In genomic region chr2:111694690-111695089, GRCh38 we compare ENCODE assay signal across 10 cellular contexts.
A peak's percentile ranks its signal among the peaks of the same experiment; 100 is the strongest.
DNase-seq lines count a peak whose midpoint lies in the region; ATAC-seq and TF ChIP-seq lines count a peak whose summit lies in the region.
"Had no signal": no experiment of that assay in that cellular context is flagged by ENCODE, and none has a peak within 500 bp of the region (broad histone marks: within the 10 kb centered on the region; RNA-seq: fewer than 3 reads in every experiment).

No MANE protein-coding gene starts in this region.

- TF ChIP-seq POLR2A in gastroesophageal sphincter (IDR thresholded peaks at IDR 0.05): no peak
- no peak for TF ChIP-seq POLR2A in testis (IDR thresholded peaks at IDR 0.05)

- H3K4me1 ChIP-seq in gastroesophageal sphincter: peaks cover 0 to 42% (median 9%) of the 10 kb centered on the region in 3 donors
- H3K4me1 ChIP-seq in testis: no peaks in the 10 kb centered on the region

- H3K36me3 Mint-ChIP-seq in HFFc6 (ENCODE audit: low read depth): peaks cover 10% of the 10 kb centered on the region
- H3K36me3 Mint-ChIP-seq in stimulated activated effector memory CD8-positive, alpha-beta T cell treated with anti-CD3 and anti-CD28 coated beads, Interleukin-12 subunit alpha, Interleukin-12 subunit beta, amount 100 ng/mL, for 72 hours: peaks cover 6% of the 10 kb centered on the region

- no peaks in the 10 kb centered on the region; the same call in 1 of the 2 replicates for H3K27me3 Mint-ChIP-seq in HFFc6 (ENCODE audit: insufficient read depth)

- intact Hi-C loops in testis (cut with DNase I; ENCODE audit: low total_unique reads): no loop called here

- peak; percentile 62 for ATAC-seq in gastroesophageal sphincter
- no peak for ATAC-seq in stimulated activated effector memory CD8-positive, alpha-beta T cell treated with anti-CD3 and anti-CD28 coated beads, Interleukin-12 subunit alpha, Interleukin-12 subunit beta, amount 100 ng/mL, for 72 hours

- peak overlapping the region; percentile 79 for H3K27ac Mint-ChIP-seq in HFFc6
- no peak overlapping the region for H3K27ac Mint-ChIP-seq in stimulated activated effector memory CD8-positive, alpha-beta T cell treated with anti-CD3 and anti-CD28 coated beads, Interleukin-12 subunit alpha, Interleukin-12 subunit beta, amount 100 ng/mL, for 72 hours
- H3K27ac Mint-ChIP-seq: T-helper 1 cell treated with Interleukin-12 subunit alpha and Interleukin-12 subunit beta and Interleukin-4 antibody, amounts not matched to agents 30 μg/mL and 1 μg/mL, for 36 hours had no signal

- peaks cover 6% of the 10 kb centered on the region for H3K9me3 Mint-ChIP-seq in HFFc6
- no peaks in the 10 kb centered on the region for H3K9me3 Mint-ChIP-seq in stimulated activated effector memory CD8-positive, alpha-beta T cell treated with anti-CD3 and anti-CD28 coated beads, Interleukin-12 subunit alpha, Interleukin-12 subunit beta, amount 100 ng/mL, for 72 hours

- H3K27me3 ChIP-seq in gastroesophageal sphincter (no peaks in the 10 kb centered on the region), testis (no peaks in the 10 kb centered on the region)

- peaks cover 40% of the 10 kb centered on the region for H3K4me1 Mint-ChIP-seq in HFFc6 (ENCODE audit: low read depth)
- H3K4me1 Mint-ChIP-seq in stimulated activated effector memory CD8-positive, alpha-beta T cell treated with anti-CD3 and anti-CD28 coated beads, Interleukin-12 subunit alpha, Interleukin-12 subunit beta, amount 100 ng/mL, for 72 hours: peaks cover 12% of the 10 kb centered on the region

- no peak for TF ChIP-seq EP300 in gastroesophageal sphincter (IDR thresholded peaks at IDR 0.05)

- DNase-seq in HFFc6 (peak; percentile 82), astrocyte of the hippocampus (ENCODE audit: low read depth, low spot score) (peak; percentile 97), testis (peak; percentile 60), nucleus accumbens (lab: John Stamatoyannopoulos, UW) (no peak)
- DNase-seq in activated effector memory CD4-positive, alpha-beta T cell treated with anti-CD3 and anti-CD28 coated beads, Interleukin-2, amount 50 U/mL, for 16 hours: no peak
- no peak for DNase-seq in stimulated activated effector memory CD8-positive, alpha-beta T cell treated with anti-CD3 and anti-CD28 coated beads, Interleukin-12 subunit alpha, Interleukin-12 subunit beta, amount 100 ng/mL, for 72 hours (ENCODE audit: low spot score in 2 of 2)
- DNase-seq: NCI-H1694; stimulated activated CD4-positive, alpha-beta T cell treated with anti-CD3 and anti-CD28 coated beads, Interleukin-15, amount 100 ng/mL, for 24 hours had no signal

- peaks cover 0 to 16% (median 0%) of the 10 kb centered on the region in 3 donors for H3K9me3 ChIP-seq in gastroesophageal sphincter
- H3K9me3 ChIP-seq in testis: no peaks in the 10 kb centered on the region

- H3K27ac ChIP-seq in gastroesophageal sphincter (no peak overlapping the region), testis (no peak overlapping the region)

- H3K4me3 ChIP-seq in gastroesophageal sphincter: no peak overlapping the region
- H3K4me3 ChIP-seq in testis: no peak overlapping the region

- 0 to 2% methylated on average over 3 of the region's 3 CpGs for WGBS in gastroesophageal sphincter (ENCODE audit: low coverage in 1 of 2), 2 donors
- 19 to 36% methylated on average over 3 of the region's 3 CpGs for WGBS in testis, 2 donors

- H3K4me3 Mint-ChIP-seq in HFFc6: peak overlapping the region; percentile 16
- no peak overlapping the region for H3K4me3 Mint-ChIP-seq in stimulated activated effector memory CD8-positive, alpha-beta T cell treated with anti-CD3 and anti-CD28 coated beads, Interleukin-12 subunit alpha, Interleukin-12 subunit beta, amount 100 ng/mL, for 72 hours
- H3K4me3 Mint-ChIP-seq: T-helper 1 cell treated with Interleukin-12 subunit alpha and Interleukin-12 subunit beta and Interleukin-4 antibody, amounts not matched to agents 30 μg/mL and 1 μg/mL, for 36 hours had no signal

- TF ChIP-seq CTCF in HFFc6 (IDR thresholded peaks at IDR 0.05) (no peak), gastroesophageal sphincter (IDR thresholded peaks at IDR 0.05) (no peak), testis (IDR thresholded peaks at IDR 0.05) (no peak)

- no peaks in the 10 kb centered on the region for H3K36me3 ChIP-seq in gastroesophageal sphincter
- H3K36me3 ChIP-seq in testis (ENCODE audit: low read depth, missing control alignments): no peaks in the 10 kb centered on the region

Comparison
In these comparisons a context has a peak if more than half of its experiments do, and no peak if none do; other contexts are left out.
1. DNase-seq: peak in HFFc6 (single experiment), astrocyte of the hippocampus (single experiment) and testis (single experiment); none in nucleus accumbens (0 of 56), activated effector memory CD4-positive, alpha-beta T cell treated with anti-CD3 and anti-CD28 coated beads, Interleukin-2, amount 50 U/mL, for 16 hours (single experiment) and stimulated activated effector memory CD8-positive, alpha-beta T cell treated with anti-CD3 and anti-CD28 coated beads, Interleukin-12 subunit alpha, Interleukin-12 subunit beta, amount 100 ng/mL, for 72 hours (0 of 2).